ENCODE assay signal across 8 cellular contexts in genomic region chr16:21521390-21522143, GRCh38.
DNase-seq lines count a peak whose midpoint lies in the region; ATAC-seq, FAIRE-seq and TF ChIP-seq lines count a peak whose summit lies in the region.
"Not testable (repeated sequence)": the region's sequence is repeated elsewhere in the genome, so short reads cannot be mapped to it uniquely, and the experiment has no call there.

No MANE protein-coding gene starts in this region.

- CTCF ChIA-PET in PC-3 (lab: Charles Lee); activated naive CD4-positive, alpha-beta T cell treated with anti-CD3 and anti-CD28 coated beads, Interleukin-2, amount 10 ng/mL, durations not matched to agents 7 days and 5 days (lab: Charles Lee); endothelial cell of umbilical vein (lab: Charles Lee): not testable (repeated sequence)

- H3K9ac ChIP-seq in PC-3 (ENCODE audit: low read length); endothelial cell of umbilical vein (replicated peaks; ENCODE audit: extremely low read depth, insufficient read depth, low read length): not testable (repeated sequence)
- H3K9ac ChIP-seq in iPS-20b (ENCODE audit: low read depth, low read length) = peak overlapping the region; percentile 82; the same call in 1 of the 2 replicates

- dilution Hi-C loops in endothelial cell of umbilical vein (cut with MboI; ENCODE audit: extremely low pct_ligation_motif_present, low sequenced_read_pairs) = not testable (repeated sequence)

- H3K9me3 ChIP-seq in PC-3 (ENCODE audit: low read length); endothelial cell of umbilical vein (replicated peaks; ENCODE audit: control insufficient read depth, insufficient read depth, low read length); iPS-20b (ENCODE audit: insufficient read depth, low read depth, low read length): not testable (repeated sequence)

- FAIRE-seq in endothelial cell of umbilical vein (lab: Jason Lieb, UNC) = not testable (repeated sequence)

- H3K36me3 Mint-ChIP-seq in activated naive CD4-positive, alpha-beta T cell treated with anti-CD3 and anti-CD28 coated beads, Interleukin-2, amount 10 ng/mL, durations not matched to agents 7 days and 5 days = peaks cover 11% of the 10 kb centered on the region
- not testable (repeated sequence) for H3K36me3 Mint-ChIP-seq in nephron (ENCODE audit: low read depth)
- peaks cover 15% of the 10 kb centered on the region for H3K36me3 Mint-ChIP-seq in stimulated activated naive CD8-positive, alpha-beta T cell treated with anti-CD3 and anti-CD28 coated beads, Interleukin-15, Interleukin-2, amounts not matched to agents 100 ng/mL and 50 ng/mL, for 24 hours (ENCODE audit: low read depth)

- H3K27ac Mint-ChIP-seq in activated naive CD4-positive, alpha-beta T cell treated with anti-CD3 and anti-CD28 coated beads, Interleukin-2, amount 10 ng/mL, durations not matched to agents 7 days and 5 days = peak overlapping the region; percentile 33
- H3K27ac Mint-ChIP-seq in nephron = peak overlapping the region; percentile 70 to 91 (median 90)
- H3K27ac Mint-ChIP-seq in stimulated activated naive CD8-positive, alpha-beta T cell treated with anti-CD3 and anti-CD28 coated beads, Interleukin-15, Interleukin-2, amounts not matched to agents 100 ng/mL and 50 ng/mL, for 24 hours = not testable (repeated sequence)

- DNase-seq in C1 segment of cervical spinal cord (lab: John Stamatoyannopoulos, UW) = peak in 10 of 14 donors; percentile 24 to 64 (median 32)
- DNase-seq in HT-29 (ENCODE audit: low spot score) = peak; percentile 72
- DNase-seq in PC-3 = peak; percentile 9
- DNase-seq in activated naive CD4-positive, alpha-beta T cell treated with anti-CD3 and anti-CD28 coated beads, Interleukin-2, amount 10 ng/mL, durations not matched to agents 7 days and 5 days = peak; percentile 18
- not testable (repeated sequence) for DNase-seq in endothelial cell of umbilical vein (ENCODE audit: low read depth, low spot score)

- peaks cover 28% of the 10 kb centered on the region for H3K79me2 ChIP-seq in PC-3 (ENCODE audit: low read length)
- peaks cover 25% of the 10 kb centered on the region for H3K79me2 ChIP-seq in endothelial cell of umbilical vein (ENCODE audit: control insufficient read depth, insufficient read depth, low read length)

- not testable (repeated sequence) for H3K27me3 Mint-ChIP-seq in activated naive CD4-positive, alpha-beta T cell treated with anti-CD3 and anti-CD28 coated beads, Interleukin-2, amount 10 ng/mL, durations not matched to agents 7 days and 5 days; nephron (ENCODE audit: low read depth); stimulated activated naive CD8-positive, alpha-beta T cell treated with anti-CD3 and anti-CD28 coated beads, Interleukin-15, Interleukin-2, amounts not matched to agents 100 ng/mL and 50 ng/mL, for 24 hours

- intact Hi-C loops in PC-3 (cut with micrococcal nuclease); endothelial cell of umbilical vein (cut with micrococcal nuclease): not testable (repeated sequence)

- not testable (repeated sequence) for H3K4me3 ChIP-seq in PC-3 (ENCODE audit: low read length); endothelial cell of umbilical vein (replicated peaks in 1 of 3; ENCODE audit: insufficient read depth in 1 of 3, low read depth in 1 of 3, low read length in 3 of 3)
- peak overlapping the region; percentile 57 for H3K4me3 ChIP-seq in iPS-20b (ENCODE audit: low read length)

- not testable (repeated sequence) for H3K27me3 ChIP-seq in PC-3 (ENCODE audit: low read length); endothelial cell of umbilical vein (ENCODE audit: control insufficient read depth in 2 of 2, insufficient read depth in 2 of 2, low read length in 2 of 2); iPS-20b (ENCODE audit: insufficient read depth, low read length)

- H3K27ac ChIP-seq in PC-3 (ENCODE audit: low read length); endothelial cell of umbilical vein (ENCODE audit: insufficient read depth, low read depth, low read length): not testable (repeated sequence)
- peak overlapping the region; percentile 65 for H3K27ac ChIP-seq in iPS-20b (ENCODE audit: low read length)

- H3F3A ChIP-seq in PC-3 (ENCODE audit: low read length, unreplicated experiment) = not testable (repeated sequence)

- H3K4me3 Mint-ChIP-seq in activated naive CD4-positive, alpha-beta T cell treated with anti-CD3 and anti-CD28 coated beads, Interleukin-2, amount 10 ng/mL, durations not matched to agents 7 days and 5 days = not testable (repeated sequence)
- peak overlapping the region; percentile 71 to 80 (median 75) for H3K4me3 Mint-ChIP-seq in nephron
- H3K4me3 Mint-ChIP-seq in stimulated activated naive CD8-positive, alpha-beta T cell treated with anti-CD3 and anti-CD28 coated beads, Interleukin-15, Interleukin-2, amounts not matched to agents 100 ng/mL and 50 ng/mL, for 24 hours = peak overlapping the region; percentile 13

- not testable (repeated sequence) for H2AFZ ChIP-seq in PC-3 (ENCODE audit: low read length)
- peak overlapping the region; percentile 71 for H2AFZ ChIP-seq in endothelial cell of umbilical vein (ENCODE audit: low read depth, low read length)

- ATAC-seq in PC-3 = not testable (repeated sequence)

- not testable (repeated sequence) for H3K9me2 ChIP-seq in PC-3 (replicated peaks; ENCODE audit: low read length)

- H3K4me1 ChIP-seq in PC-3 (ENCODE audit: insufficient read depth, low read length); endothelial cell of umbilical vein (ENCODE audit: control insufficient read depth, extremely low read depth, insufficient read depth, low read length): not testable (repeated sequence)
- H3K4me1 ChIP-seq in iPS-20b (ENCODE audit: insufficient read depth, low read length) = peaks cover 17% of the 10 kb centered on the region; the same call in 1 of the 2 replicates

- H4K20me1 ChIP-seq in PC-3 (ENCODE audit: low read length); endothelial cell of umbilical vein (replicated peaks; ENCODE audit: control insufficient read depth, extremely low read depth, insufficient read depth, low read length): not testable (repeated sequence)

- not testable (repeated sequence) for TF ChIP-seq POLR2A in endothelial cell of umbilical vein (IDR thresholded peaks at IDR 0.05; ENCODE audit: low read depth, low read length)

- not testable (repeated sequence) for H3K4me2 ChIP-seq in PC-3 (ENCODE audit: low read length); endothelial cell of umbilical vein (ENCODE audit: insufficient read depth, low read length)

- TF ChIP-seq CTCF in PC-3 (conservative IDR thresholded peaks at IDR 0.05; ENCODE audit: low read depth, low read length); endothelial cell of umbilical vein (IDR thresholded peaks at IDR 0.05; ENCODE audit: extremely low read depth in 1 of 2, insufficient read depth in 1 of 2, low read depth in 1 of 2, low read length in 2 of 2): not testable (repeated sequence)
- peak; percentile 12 to 29 (median 17) for TF ChIP-seq CTCF in nephron (IDR thresholded peaks at IDR 0.05; ENCODE audit: unreplicated experiment in 3 of 3)

- POLR2A ChIA-PET in PC-3 (lab: Charles Lee; ENCODE audit: unreplicated experiment); endothelial cell of umbilical vein (lab: Charles Lee): not testable (repeated sequence)

- peaks cover 14% of the 10 kb centered on the region for H3K4me1 Mint-ChIP-seq in activated naive CD4-positive, alpha-beta T cell treated with anti-CD3 and anti-CD28 coated beads, Interleukin-2, amount 10 ng/mL, durations not matched to agents 7 days and 5 days
- peaks cover 30% of the 10 kb centered on the region for H3K4me1 Mint-ChIP-seq in nephron
- peaks cover 11% of the 10 kb centered on the region for H3K4me1 Mint-ChIP-seq in stimulated activated naive CD8-positive, alpha-beta T cell treated with anti-CD3 and anti-CD28 coated beads, Interleukin-15, Interleukin-2, amounts not matched to agents 100 ng/mL and 50 ng/mL, for 24 hours (ENCODE audit: low read depth)

- not testable (repeated sequence) for H3K36me3 ChIP-seq in PC-3 (ENCODE audit: low read depth, low read length); endothelial cell of umbilical vein (ENCODE audit: control insufficient read depth in 2 of 2, extremely low read depth in 1 of 2, insufficient read depth in 2 of 2, low read length in 2 of 2); iPS-20b (ENCODE audit: insufficient read depth, low read depth, low read length)

- not testable (repeated sequence) for H3K9me1 ChIP-seq in endothelial cell of umbilical vein (replicated peaks; ENCODE audit: control insufficient read depth, extremely low read depth, insufficient read depth, low read length)

- BruUV-seq in PC-3 (replicated peaks; lab: Mats Ljungman, UMichigan); endothelial cell of umbilical vein (replicated peaks; lab: Mats Ljungman, UMichigan): not testable (repeated sequence)

- H3K9me3 Mint-ChIP-seq in activated naive CD4-positive, alpha-beta T cell treated with anti-CD3 and anti-CD28 coated beads, Interleukin-2, amount 10 ng/mL, durations not matched to agents 7 days and 5 days; nephron; stimulated activated naive CD8-positive, alpha-beta T cell treated with anti-CD3 and anti-CD28 coated beads, Interleukin-15, Interleukin-2, amounts not matched to agents 100 ng/mL and 50 ng/mL, for 24 hours: not testable (repeated sequence)
